ENCODE assay signal across 20 cellular contexts in genomic region chr17:80268427-80268826, GRCh38. TPM values are rescaled to one million over a fixed set of nuclear protein-coding genes. Genes with fewer than 3 reads are reported as not detected.
DNase-seq lines count a peak whose midpoint lies in the region; ATAC-seq, FAIRE-seq and TF ChIP-seq lines count a peak whose summit lies in the region.
"Had no signal": no experiment of that assay in that cellular context is flagged by ENCODE, and none has a peak within 500 bp of the region (broad histone marks: within the 10 kb centered on the region; RNA-seq: fewer than 3 reads in every experiment).

No MANE protein-coding gene starts in this region.

- H3K9me3 ChIP-seq in CD4-positive, CD25-positive, alpha-beta regulatory T cell (ENCODE audit: control insufficient read depth in 2 of 2, low read length in 2 of 2): no peaks in the 10 kb centered on the region
- H3K9me3 ChIP-seq in CD8-positive, alpha-beta T cell (ENCODE audit: low read length): no peaks in the 10 kb centered on the region
- H3K9me3 ChIP-seq in parathyroid adenoma (ENCODE audit: control insufficient read depth, low read length) (no peaks in the 10 kb centered on the region), HepG2 (ENCODE audit: low read length) (no peaks in the 10 kb centered on the region)
- H3K9me3 ChIP-seq: BE2C, BLaER1, Caco-2 had no signal

- TF ChIP-seq EP300 in HepG2 (IDR thresholded peaks at IDR 0.05; ENCODE audit: low read depth in 2 of 2, low read length in 2 of 2): no peak
- no peak for TF ChIP-seq EP300 in HepG2 (CRISPR knock-in tag; IDR thresholded peaks at IDR 0.05; ENCODE audit: borderline replicate concordance)

- peaks cover 46% of the 10 kb centered on the region for H3K36me3 ChIP-seq in CD4-positive, CD25-positive, alpha-beta regulatory T cell (ENCODE audit: control insufficient read depth, insufficient read depth, low read length)
- peaks cover 37% of the 10 kb centered on the region for H3K36me3 ChIP-seq in CD8-positive, alpha-beta T cell (ENCODE audit: insufficient read depth, low read length)
- H3K36me3 ChIP-seq in parathyroid adenoma (ENCODE audit: control insufficient read depth, insufficient read depth, low read length) (no peaks in the 10 kb centered on the region), HepG2 (replicated peaks in 1 of 2; ENCODE audit: control insufficient read depth in 1 of 2, insufficient read depth in 2 of 2, low read length in 2 of 2) (peaks cover 3 to 5% of the 10 kb centered on the region in 2 experiments; a peak in 4 of 5 replicates)
- H3K36me3 ChIP-seq: BE2C had no signal

- no peak overlapping the region for H3K4me2 ChIP-seq in parathyroid adenoma (ENCODE audit: low read length)
- no peak overlapping the region for H3K4me2 ChIP-seq in HepG2 (ENCODE audit: low read depth, low read length)
- H3K4me2 ChIP-seq: A549, BLaER1 had no signal

- CTCF ChIA-PET in CD8-positive, alpha-beta T cell (lab: Charles Lee): no interaction called here
- CTCF ChIA-PET in HepG2 (lab: Yijun Ruan, JAX; ENCODE audit: low intra/inter-chr PET ratio, low total read pairs): no interaction called here

- H3K27me3 Mint-ChIP-seq in CD4-positive, CD25-positive, alpha-beta regulatory T cell: no peaks in the 10 kb centered on the region
- H3K27me3 Mint-ChIP-seq in CD8-positive, alpha-beta T cell (ENCODE audit: low read depth): no peaks in the 10 kb centered on the region
- H3K27me3 Mint-ChIP-seq: CD4-positive, alpha-beta T cell had no signal

- POLR2A ChIA-PET in CD8-positive, alpha-beta T cell (lab: Charles Lee): no interaction called here
- POLR2A ChIA-PET in HepG2 (lab: Yijun Ruan, JAX): no interaction called here

- no peak overlapping the region for H3K4me3 Mint-ChIP-seq in CD4-positive, CD25-positive, alpha-beta regulatory T cell
- no peak overlapping the region for H3K4me3 Mint-ChIP-seq in CD8-positive, alpha-beta T cell
- H3K4me3 Mint-ChIP-seq: CD14-positive monocyte; CD4-positive, alpha-beta T cell had no signal

- H2AFZ ChIP-seq in parathyroid adenoma (no peak overlapping the region), HepG2 (ENCODE audit: low read length) (no peak overlapping the region)

- peaks cover 5% of the 10 kb centered on the region; the same call in 1 of the 2 replicates for H4K20me1 ChIP-seq in HepG2 (ENCODE audit: insufficient read depth, low read length)

- H3K4me3 ChIP-seq in CD4-positive, CD25-positive, alpha-beta regulatory T cell (ENCODE audit: low read depth, low read length): peak overlapping the region; percentile 6
- H3K4me3 ChIP-seq in CD8-positive, alpha-beta T cell (ENCODE audit: low read depth, low read length): no peak overlapping the region
- H3K4me3 ChIP-seq in parathyroid adenoma (ENCODE audit: low read depth, low read length) (no peak overlapping the region), HepG2 (replicated peaks in 1 of 3; ENCODE audit: insufficient read depth in 1 of 3, low read depth in 2 of 3, low read length in 3 of 3) (no peak overlapping the region)
- H3K4me3 ChIP-seq: A549, BLaER1 had no signal

- in situ Hi-C loops in HepG2 (cut with HindIII; ENCODE audit: extremely low pct_ligation_motif_present, low pct_unique_long_range_greater_than_20kb): no loop called here

- intact Hi-C loops in CD8-positive, alpha-beta T cell (cut with DNase I, micrococcal nuclease): loop anchor here in 1 of 2 experiments (10.0 kb wide), 2 partner anchors 146 to 1246 kb away; partner anchors contain the start of genes ACTG1 and ENDOV
- intact Hi-C loops in HepG2 (cut with micrococcal nuclease; ENCODE audit: unreplicated experiment): no loop called here

- FAIRE-seq in HepG2 (lab: Jason Lieb, UNC): no peak
- FAIRE-seq: A549, D721Med, G401.6, GM12891 had no signal

- H3K36me3 Mint-ChIP-seq in CD4-positive, CD25-positive, alpha-beta regulatory T cell: peaks cover 15% of the 10 kb centered on the region
- peaks cover 39% of the 10 kb centered on the region for H3K36me3 Mint-ChIP-seq in CD8-positive, alpha-beta T cell

- H3K9ac ChIP-seq in parathyroid adenoma: no peak overlapping the region
- no peak overlapping the region for H3K9ac ChIP-seq in HepG2 (ENCODE audit: insufficient read depth, low read depth, low read length)
- H3K9ac ChIP-seq: BLaER1 had no signal

- ATAC-seq in CD4-positive, CD25-positive, alpha-beta regulatory T cell (ENCODE audit: low read depth in 2 of 2): no peak
- no peak for ATAC-seq in CD8-positive, alpha-beta T cell
- no peak for ATAC-seq in HepG2
- ATAC-seq: A549 had no signal

- no peak for TF ChIP-seq CTCF in CD8-positive, alpha-beta T cell (IDR thresholded peaks at IDR 0.05)
- TF ChIP-seq CTCF in parathyroid adenoma (IDR thresholded peaks at IDR 0.05) (no peak), HepG2 (CRISPR knock-in tag; IDR thresholded peaks at IDR 0.05) (no peak)

- BruUV-seq in HepG2 (replicated peaks; lab: Mats Ljungman, UMichigan): no TSS peak

- DNase-seq in CD4-positive, CD25-positive, alpha-beta regulatory T cell: no peak
- DNase-seq in CD8-positive, alpha-beta T cell: no peak
- no peak for DNase-seq in NCI-H82 treated with DMSO at 0.1 percent for 48 hours (lab: John Stamatoyannopoulos, UW; ENCODE audit: unreplicated experiment)
- no peak for DNase-seq in HepG2 (ENCODE audit: low spot score)
- DNase-seq: AML-193; BE2C; C1 segment of cervical spinal cord; Caco-2; Calu3; CD4-positive, alpha-beta T cell; DMS79 treated with DMSO at 0.1 percent for 48 hours; GF-D8 had no signal

- no peak overlapping the region for H3K27ac ChIP-seq in CD4-positive, CD25-positive, alpha-beta regulatory T cell (ENCODE audit: insufficient read depth, low read length, poor library complexity, severe bottlenecking)
- peak overlapping the region; percentile 6 for H3K27ac ChIP-seq in CD8-positive, alpha-beta T cell (ENCODE audit: low read depth, low read length)
- H3K27ac ChIP-seq in parathyroid adenoma (peak overlapping the region; percentile 21), HepG2 (ENCODE audit: extremely low read length, insufficient read depth, low read length) (no peak overlapping the region)
- H3K27ac ChIP-seq: 22Rv1, A549, BLaER1 had no signal

- H3K4me1 Mint-ChIP-seq in CD4-positive, CD25-positive, alpha-beta regulatory T cell: peaks cover 8 to 47% (median 23%) of the 10 kb centered on the region in 4 donors
- peaks cover 44% of the 10 kb centered on the region for H3K4me1 Mint-ChIP-seq in CD8-positive, alpha-beta T cell (ENCODE audit: low read depth)

- no peaks in the 10 kb centered on the region for H3K27me3 ChIP-seq in CD4-positive, CD25-positive, alpha-beta regulatory T cell (ENCODE audit: control insufficient read depth, insufficient read depth, low read length)
- H3K27me3 ChIP-seq in CD8-positive, alpha-beta T cell (ENCODE audit: insufficient read depth, low read length): no peaks in the 10 kb centered on the region
- H3K27me3 ChIP-seq in parathyroid adenoma (ENCODE audit: control insufficient read depth, insufficient read depth, low read length) (no peaks in the 10 kb centered on the region), HepG2 (ENCODE audit: control insufficient read depth in 1 of 2, insufficient read depth in 2 of 2, low read length in 2 of 2) (no peaks in the 10 kb centered on the region)
- H3K27me3 ChIP-seq: BE2C, BLaER1 had no signal

- H3K79me2 ChIP-seq in parathyroid adenoma: peaks cover 64% of the 10 kb centered on the region
- H3K79me2 ChIP-seq in HepG2 (ENCODE audit: insufficient read depth, low read length): peaks cover 6% of the 10 kb centered on the region

- H3K27ac Mint-ChIP-seq in CD4-positive, CD25-positive, alpha-beta regulatory T cell: no peak overlapping the region
- H3K27ac Mint-ChIP-seq in CD8-positive, alpha-beta T cell: no peak overlapping the region
- H3K27ac Mint-ChIP-seq: CD4-positive, alpha-beta T cell had no signal

- no peak for TF ChIP-seq RAD21 in HepG2 (CRISPR knock-in tag; IDR thresholded peaks at IDR 0.05)

- WGBS in HepG2 (ENCODE audit: low lambda C conversion rate): 91% methylated on average over 4 of the region's 4 CpGs

- H3K9me3 Mint-ChIP-seq in CD4-positive, CD25-positive, alpha-beta regulatory T cell: no peaks in the 10 kb centered on the region
- H3K9me3 Mint-ChIP-seq in CD8-positive, alpha-beta T cell: no peaks in the 10 kb centered on the region
- H3K9me3 Mint-ChIP-seq: CD4-positive, alpha-beta T cell had no signal

- no peak for TF ChIP-seq POLR2A in HepG2 (IDR thresholded peaks at IDR 0.05; ENCODE audit: insufficient read depth in 1 of 2, low read depth in 2 of 2, low read length in 2 of 2)

- H3K4me1 ChIP-seq in CD4-positive, CD25-positive, alpha-beta regulatory T cell (ENCODE audit: control insufficient read depth, insufficient read depth, low read length, poor library complexity, severe bottlenecking): peaks cover 59% of the 10 kb centered on the region
- H3K4me1 ChIP-seq in CD8-positive, alpha-beta T cell (ENCODE audit: insufficient read depth, low read length): peaks cover 81% of the 10 kb centered on the region
- peaks cover 24% of the 10 kb centered on the region for H3K4me1 ChIP-seq in parathyroid adenoma
- H3K4me1 ChIP-seq in HepG2 (ENCODE audit: insufficient read depth, low read length): peaks cover 16% of the 10 kb centered on the region

RNA-seq across cellular contexts. Expression of gene RNF213, which starts 7.8 kb away (rescaled TPM):
- total RNA-seq in CD4-positive, CD25-positive, alpha-beta regulatory T cell: 666 TPM
- 10 to 100 TPM; 27.6 to 33.7 (median 31.2) TPM for polyA plus RNA-seq in CD4-positive, CD25-positive, alpha-beta regulatory T cell
- total RNA-seq in CD8-positive, alpha-beta T cell: 100 to 1,000 TPM; 318 to 336 TPM
- total RNA-seq in HepG2 (2016; rRNA removed; fragmentation: Illumina TruSeq; extraction: Trizol): 38.7 and 42.8 TPM in 2 replicates
- total RNA-seq in HepG2 (2016; cell fraction: cytosol; rRNA removed; fragmentation: Illumina TruSeq; extraction: Trizol; ENCODE audit: low read depth): 8.0 and 9.3 TPM in 2 replicates
- total RNA-seq in HepG2 (2016; cell fraction: insoluble cytoplasmic fraction; rRNA removed; fragmentation: Illumina TruSeq; extraction: Trizol): 36.5 and 38.8 TPM in 2 replicates
- total RNA-seq in HepG2 (2016; cell fraction: membrane; rRNA removed; fragmentation: Illumina TruSeq; extraction: Trizol): 12.8 and 13.4 TPM in 2 replicates
- 57.4 and 57.5 TPM in 2 replicates for total RNA-seq in HepG2 (2016; cell fraction: nucleus; rRNA removed; fragmentation: Illumina TruSeq; extraction: Trizol)
- polyA plus RNA-seq in HepG2 (2011; rRNA removed): 38.6 and 44.0 TPM in 2 replicates
- 16.4 and 18.9 TPM in 2 replicates for polyA plus RNA-seq in HepG2 (2011; cell fraction: cytosol; rRNA removed)
- 134 and 171 TPM in 2 replicates for polyA plus RNA-seq in HepG2 (2011; cell fraction: nucleus; rRNA removed)
- 28.2 and 46.6 TPM in 2 replicates for polyA plus RNA-seq in HepG2 (2012)
- 1.4 and 2.0 TPM in 2 replicates for polyA plus RNA-seq in HepG2 (2016; cell fraction: cytosol; fragmentation: Illumina TruSeq; extraction: Trizol; ENCODE audit: low read depth)
- polyA plus RNA-seq in HepG2 (2016; cell fraction: insoluble cytoplasmic fraction; fragmentation: Illumina TruSeq; extraction: Trizol; ENCODE audit: low read depth): 23.5 and 27.4 TPM in 2 replicates
- 3.4 and 3.7 TPM in 2 replicates for polyA plus RNA-seq in HepG2 (2016; cell fraction: membrane; fragmentation: Illumina TruSeq; extraction: Trizol; ENCODE audit: low read depth)
- polyA plus RNA-seq in HepG2 (2016; cell fraction: nucleus; fragmentation: Illumina TruSeq; extraction: Trizol; ENCODE audit: insufficient read depth, low read depth): 77.8 and 79.2 TPM in 2 replicates
- 133 and 148 TPM in 2 replicates for polyA minus RNA-seq in HepG2 (2011; rRNA and poly(A)+ RNA removed; ENCODE audit: low replicate concordance)
- 36.1 and 37.6 TPM in 2 replicates for polyA minus RNA-seq in HepG2 (2011; cell fraction: cytosol; rRNA and poly(A)+ RNA removed)
- 108 and 132 TPM in 2 replicates for polyA minus RNA-seq in HepG2 (2011; cell fraction: nucleus; rRNA and poly(A)+ RNA removed)

RNA-seq across cellular contexts. Expression of gene SLC26A11, which starts 48.2 kb away (rescaled TPM):
- 75.9 TPM for total RNA-seq in CD4-positive, CD25-positive, alpha-beta regulatory T cell
- polyA plus RNA-seq in CD4-positive, CD25-positive, alpha-beta regulatory T cell: 10 to 100 TPM in 1 of 4 donors, 1 to 10 TPM in 3; 7.7 to 10.2 (median 8.1) TPM
- total RNA-seq in CD8-positive, alpha-beta T cell: 10 to 100 TPM; 44.4 to 48.7 TPM
- 3.1 and 8.7 TPM in 2 replicates for total RNA-seq in HepG2 (2016; rRNA removed; fragmentation: Illumina TruSeq; extraction: Trizol)
- total RNA-seq in HepG2 (2016; cell fraction: cytosol; rRNA removed; fragmentation: Illumina TruSeq; extraction: Trizol; ENCODE audit: low read depth): 3.2 and 3.4 TPM in 2 replicates
- total RNA-seq in HepG2 (2016; cell fraction: insoluble cytoplasmic fraction; rRNA removed; fragmentation: Illumina TruSeq; extraction: Trizol): 3.5 and 11.2 TPM in 2 replicates
- total RNA-seq in HepG2 (2016; cell fraction: membrane; rRNA removed; fragmentation: Illumina TruSeq; extraction: Trizol): 3.1 and 3.2 TPM in 2 replicates
- total RNA-seq in HepG2 (2016; cell fraction: nucleus; rRNA removed; fragmentation: Illumina TruSeq; extraction: Trizol): 12.9 and 13.6 TPM in 2 replicates
- polyA plus RNA-seq in HepG2 (2011; rRNA removed): 13.2 and 21.1 TPM in 2 replicates
- polyA plus RNA-seq in HepG2 (2011; cell fraction: cytosol; rRNA removed): 5.5 and 7.6 TPM in 2 replicates
- 121 and 146 TPM in 2 replicates for polyA plus RNA-seq in HepG2 (2011; cell fraction: nucleus; rRNA removed)
- polyA plus RNA-seq in HepG2 (2012): 7.0 and 18.5 TPM in 2 replicates
- 0.73 and 1.0 TPM in 2 replicates for polyA plus RNA-seq in HepG2 (2016; cell fraction: cytosol; fragmentation: Illumina TruSeq; extraction: Trizol; ENCODE audit: low read depth)
- 2.8 and 4.4 TPM in 2 replicates for polyA plus RNA-seq in HepG2 (2016; cell fraction: insoluble cytoplasmic fraction; fragmentation: Illumina TruSeq; extraction: Trizol; ENCODE audit: low read depth)
- polyA plus RNA-seq in HepG2 (2016; cell fraction: membrane; fragmentation: Illumina TruSeq; extraction: Trizol; ENCODE audit: low read depth): 1.4 and 2.3 TPM in 2 replicates
- polyA plus RNA-seq in HepG2 (2016; cell fraction: nucleus; fragmentation: Illumina TruSeq; extraction: Trizol; ENCODE audit: insufficient read depth, low read depth): 29.5 and 32.2 TPM in 2 replicates
- 7.7 and 20.5 TPM in 2 replicates for polyA minus RNA-seq in HepG2 (2011; rRNA and poly(A)+ RNA removed; ENCODE audit: low replicate concordance)
- 5.6 and 11.8 TPM in 2 replicates for polyA minus RNA-seq in HepG2 (2011; cell fraction: cytosol; rRNA and poly(A)+ RNA removed)
- polyA minus RNA-seq in HepG2 (2011; cell fraction: nucleus; rRNA and poly(A)+ RNA removed): 22.4 and 23.0 TPM in 2 replicates

RNA-seq across cellular contexts. Expression of gene SGSH, which starts 48.3 kb away (rescaled TPM):
- total RNA-seq in CD4-positive, CD25-positive, alpha-beta regulatory T cell: 138 TPM
- polyA plus RNA-seq in CD4-positive, CD25-positive, alpha-beta regulatory T cell: 10 to 100 TPM; 43.8 to 48.4 (median 46.7) TPM
- 10 to 100 TPM; 80.3 to 86.6 TPM for total RNA-seq in CD8-positive, alpha-beta T cell
- 5.5 and 12.2 TPM in 2 replicates for total RNA-seq in HepG2 (2016; rRNA removed; fragmentation: Illumina TruSeq; extraction: Trizol)
- 4.0 and 6.2 TPM in 2 replicates for total RNA-seq in HepG2 (2016; cell fraction: cytosol; rRNA removed; fragmentation: Illumina TruSeq; extraction: Trizol; ENCODE audit: low read depth)
- 4.5 and 13.3 TPM in 2 replicates for total RNA-seq in HepG2 (2016; cell fraction: insoluble cytoplasmic fraction; rRNA removed; fragmentation: Illumina TruSeq; extraction: Trizol)
- 6.1 and 6.4 TPM in 2 replicates for total RNA-seq in HepG2 (2016; cell fraction: membrane; rRNA removed; fragmentation: Illumina TruSeq; extraction: Trizol)
- total RNA-seq in HepG2 (2016; cell fraction: nucleus; rRNA removed; fragmentation: Illumina TruSeq; extraction: Trizol): 18.5 and 23.9 TPM in 2 replicates
- 17.6 and 23.9 TPM in 2 replicates for polyA plus RNA-seq in HepG2 (2011; rRNA removed)
- 13.7 and 17.1 TPM in 2 replicates for polyA plus RNA-seq in HepG2 (2011; cell fraction: cytosol; rRNA removed)
- 145 and 163 TPM in 2 replicates for polyA plus RNA-seq in HepG2 (2011; cell fraction: nucleus; rRNA removed)
- polyA plus RNA-seq in HepG2 (2012): 21.6 and 30.9 TPM in 2 replicates
- 3.7 and 4.2 TPM in 2 replicates for polyA plus RNA-seq in HepG2 (2016; cell fraction: cytosol; fragmentation: Illumina TruSeq; extraction: Trizol; ENCODE audit: low read depth)
- polyA plus RNA-seq in HepG2 (2016; cell fraction: insoluble cytoplasmic fraction; fragmentation: Illumina TruSeq; extraction: Trizol; ENCODE audit: low read depth): 7.1 and 11.5 TPM in 2 replicates
- polyA plus RNA-seq in HepG2 (2016; cell fraction: membrane; fragmentation: Illumina TruSeq; extraction: Trizol; ENCODE audit: low read depth): 7.0 and 7.3 TPM in 2 replicates
- 81.4 and 86.8 TPM in 2 replicates for polyA plus RNA-seq in HepG2 (2016; cell fraction: nucleus; fragmentation: Illumina TruSeq; extraction: Trizol; ENCODE audit: insufficient read depth, low read depth)
- polyA minus RNA-seq in HepG2 (2011; rRNA and poly(A)+ RNA removed; ENCODE audit: low replicate concordance): 15.4 and 23.1 TPM in 2 replicates
- polyA minus RNA-seq in HepG2 (2011; cell fraction: cytosol; rRNA and poly(A)+ RNA removed): 15.4 and 18.7 TPM in 2 replicates
- 34.1 and 36.2 TPM in 2 replicates for polyA minus RNA-seq in HepG2 (2011; cell fraction: nucleus; rRNA and poly(A)+ RNA removed)

Comparison
In these comparisons a context has a peak if more than half of its experiments do, and no peak if none do; other contexts are left out.
1. H3K27ac ChIP-seq: peak in CD8-positive, alpha-beta T cell (single experiment) and parathyroid adenoma (single experiment); none in CD4-positive, CD25-positive, alpha-beta regulatory T cell (single experiment) and HepG2 (single experiment).